7 cellular contexts compared by ENCODE assay signal in genomic region chr5:142324377-142324870, GRCh38. TPM values are rescaled to one million over a fixed set of nuclear protein-coding genes. Genes with fewer than 3 reads are reported as not detected.
DNase-seq lines count a peak whose midpoint lies in the region; ATAC-seq and TF ChIP-seq lines count a peak whose summit lies in the region.

No MANE protein-coding gene starts in this region.

- ATAC-seq in GM21717 (IDR thresholded peaks at IDR 0.05; ENCODE audit: unreplicated experiment) = peak; percentile 43
- peak; percentile 43 for ATAC-seq in left colon

- in situ Hi-C loops in GM13976 (cut with MboI; ENCODE audit: low sequenced_read_pairs, unreplicated experiment) = no loop called here
- in situ Hi-C loops in astrocyte of the spinal cord (cut with HindIII; ENCODE audit: low sequenced_read_pairs) = no loop called here

- DNase-seq in GM13976 (ENCODE audit: low spot score) (no peak), astrocyte of the spinal cord (ENCODE audit: low read depth, low spot score) (no peak), left colon (peak in 1 of 2 donors; percentile 35), substantia nigra (lab: John Stamatoyannopoulos, UW) (peak in 6 of 49 donors; percentile 30 to 59 (median 38)), NOMO-1 treated with DMSO at 0.1 percent for 48 hours (lab: John Stamatoyannopoulos, UW; ENCODE audit: unreplicated experiment) (no peak)

- TF ChIP-seq CTCF in GM13976 (IDR thresholded peaks at IDR 0.05; ENCODE audit: borderline replicate concordance, control extremely low read depth, extremely low read depth, insufficient read depth, missing control alignments) (peak; percentile 9), LNCAP (IDR thresholded peaks at IDR 0.05) (0 out of 2 replicates have a peak, but pooled peaks have one; percentile 35), astrocyte of the spinal cord (IDR thresholded peaks at IDR 0.05; ENCODE audit: low read depth, low read length) (peak; percentile 25)

- intact Hi-C loops in left colon (cut with DNase I, micrococcal nuclease) = loop anchor here in 1 of 2 donors (10.0 kb wide), 1 partner anchor 220 kb away; no protein-coding TSS in a partner anchor

- peak overlapping the region; percentile 87 for H3K4me3 ChIP-seq in astrocyte of the spinal cord (ENCODE audit: low read depth, low read length)

- H3K27ac ChIP-seq in substantia nigra (ENCODE audit: low read depth, low read length, poor library complexity, severe bottlenecking) = peak overlapping the region; percentile 35

RNA-seq across cellular contexts. Expression of gene SPRY4, which starts 0.4 kb away (rescaled TPM):
- 1 to 10 TPM; 9.5 to 9.7 TPM for total RNA-seq in left colon
